ENCODE assay signal across 21 cellular contexts in genomic region chr11:66782726-66783125, GRCh38.
"Had no signal": no experiment of that assay in that cellular context is flagged by ENCODE, and none has a peak within 500 bp of the region (broad histone marks: within the 10 kb centered on the region; RNA-seq: fewer than 3 reads in every experiment).

No MANE protein-coding gene starts in this region.

- H3K27me3 ChIP-seq: breast epithelium, colonic mucosa had no signal

- H3K9me3 ChIP-seq: breast epithelium, colonic mucosa had no signal

- H3K4me3 ChIP-seq: breast epithelium, colonic mucosa had no signal

- H3K4me1 ChIP-seq: breast epithelium, colonic mucosa had no signal

- H3K36me3 ChIP-seq: breast epithelium, colonic mucosa had no signal

- DNase-seq: activated CD4-positive, alpha-beta memory T cell treated with anti-CD3 and anti-CD28 coated beads for 36 hours; activated CD4-positive, alpha-beta T cell treated with anti-CD3 and anti-CD28 coated beads, Interleukin-2, amount 10 ng/mL, durations not matched to agents 7 days and 5 days; activated CD4-positive, CD25-positive, alpha-beta regulatory T cell; activated CD8-positive, alpha-beta memory T cell treated with anti-CD3 and anti-CD28 coated beads for 24 hours; activated gamma-delta T cell; activated naive CD4-positive, alpha-beta T cell treated with anti-CD3 and anti-CD28 coated beads for 36 hours; activated naive CD8-positive, alpha-beta T cell treated with anti-CD3 and anti-CD28 coated beads for 36 hours; activated T-cell treated with anti-CD3 and anti-CD28 coated beads for 4 hours; activated T-cell treated with anti-CD3 and anti-CD28 coated beads, Interleukin-2, amount 50 U/mL, for 48 hours; anterior cingulate cortex; caudate nucleus; colonic mucosa; NCI-H1092; NCI-H1417; NCI-H1930; NCI-H510A treated with DMSO at 0.1 percent for 48 hours; SIG-M5; T-cell; T1000 had no signal

- H3K27ac ChIP-seq: breast epithelium, colonic mucosa had no signal

- ATAC-seq: activated T-helper 17 cell treated with anti-CD3 and anti-CD28 coated beads, Interleukin-2, amount 50 U/mL, for 72 hours; T-cell had no signal
